26 cellular contexts compared by ENCODE assay signal in genomic region chr12:52076811-52077210, GRCh38. TPM values are rescaled to one million over a fixed set of nuclear protein-coding genes. Genes with fewer than 3 reads are reported as not detected.
"Had no signal": no experiment of that assay in that cellular context is flagged by ENCODE, and none has a peak within 500 bp of the region (broad histone marks: within the 10 kb centered on the region; RNA-seq: fewer than 3 reads in every experiment).

No MANE protein-coding gene starts in this region.

- H3K4me3 ChIP-seq: left lung, lower lobe of right lung, neural progenitor cell, ovary, prostate gland, skin epidermis, tibial nerve, uterus had no signal

- H3K27me3 ChIP-seq: left lung, neural progenitor cell, ovary, tibial nerve, uterus had no signal

- ATAC-seq: left colon; left lung; lower lobe of right lung; right cardiac atrium; sciatic nerve; stimulated activated naive CD8-positive, alpha-beta T cell treated with anti-CD3 and anti-CD28 coated beads, Interleukin-15, amount 100 ng/mL, for 72 hours had no signal

- DNase-seq: head of caudate nucleus; hippocampal formation; left colon; mesendoderm; naive B cell; retina; stimulated activated CD4-positive, alpha-beta T cell treated with anti-CD3 and anti-CD28 coated beads, Interleukin-12 subunit alpha, Interleukin-12 subunit beta, amount 100 ng/mL, for 4 hours; stimulated activated CD4-positive, alpha-beta T cell treated with anti-CD3 and anti-CD28 coated beads, Interleukin-15, amount 100 ng/mL, for 24 hours; stimulated activated CD4-positive, alpha-beta T cell treated with anti-CD3 and anti-CD28 coated beads, Interleukin-2, amount 100 ng/mL, for 24 hours; stimulated activated CD4-positive, alpha-beta T cell treated with anti-CD3 and anti-CD28 coated beads, Interleukin-4, amount 100 ng/mL, for 1 hour; stimulated activated naive CD4-positive, alpha-beta T cell treated with Interleukin-2 at 50 U/mL for 16 hours; stimulated activated naive CD8-positive, alpha-beta T cell treated with anti-CD3 and anti-CD28 coated beads, Interleukin-15, amount 100 ng/mL, for 72 hours; substantia nigra; uterus had no signal

- H3K36me3 ChIP-seq: neural progenitor cell, ovary, uterus had no signal

- H3K27ac ChIP-seq: left lung, lower lobe of right lung, neural progenitor cell, ovary, skin epidermis, tibial nerve, uterus had no signal

- H3K27ac Mint-ChIP-seq: mesothelial cell of epicardium, nephron, neural progenitor cell had no signal

- H3K4me1 ChIP-seq: prostate gland, uterus had no signal

- H3K9me3 ChIP-seq: left lung, lower lobe of right lung, ovary, prostate gland, tibial nerve, uterus had no signal

- H3K9me3 Mint-ChIP-seq: mesothelial cell of epicardium; naive B cell; nephron; neural progenitor cell; stimulated activated naive CD8-positive, alpha-beta T cell treated with anti-CD3 and anti-CD28 coated beads, Interleukin-15, amount 100 ng/mL, for 72 hours had no signal

- H3K4me3 Mint-ChIP-seq: mesothelial cell of epicardium; nephron; neural progenitor cell; stimulated activated naive CD8-positive, alpha-beta T cell treated with anti-CD3 and anti-CD28 coated beads, Interleukin-15, amount 100 ng/mL, for 72 hours had no signal

- H3K27me3 Mint-ChIP-seq: naive B cell; stimulated activated naive CD8-positive, alpha-beta T cell treated with anti-CD3 and anti-CD28 coated beads, Interleukin-15, amount 100 ng/mL, for 72 hours had no signal

RNA-seq across cellular contexts. Expression of gene SMIM41, which starts 2.7 kb away (rescaled TPM):
- total RNA-seq: temporal lobe, uterus had no signal
